ENCODE assay signal across 4 cellular contexts in genomic region chr13:98754468-98754867, GRCh38. TPM values are rescaled to one million over a fixed set of nuclear protein-coding genes. Genes with fewer than 3 reads are reported as not detected.
"Had no signal": no experiment of that assay in that cellular context is flagged by ENCODE, and none has a peak within 500 bp of the region (broad histone marks: within the 10 kb centered on the region; RNA-seq: fewer than 3 reads in every experiment).

No MANE protein-coding gene starts in this region.

RNA-seq across cellular contexts. Expression of gene SLC15A1, which starts 2.0 kb away (rescaled TPM):
- total RNA-seq: LHCN-M2, M059J, MCF 10A, NCI-H460 had no signal
